ENCODE assay signal across 21 cellular contexts in the genomic region with DNA sequence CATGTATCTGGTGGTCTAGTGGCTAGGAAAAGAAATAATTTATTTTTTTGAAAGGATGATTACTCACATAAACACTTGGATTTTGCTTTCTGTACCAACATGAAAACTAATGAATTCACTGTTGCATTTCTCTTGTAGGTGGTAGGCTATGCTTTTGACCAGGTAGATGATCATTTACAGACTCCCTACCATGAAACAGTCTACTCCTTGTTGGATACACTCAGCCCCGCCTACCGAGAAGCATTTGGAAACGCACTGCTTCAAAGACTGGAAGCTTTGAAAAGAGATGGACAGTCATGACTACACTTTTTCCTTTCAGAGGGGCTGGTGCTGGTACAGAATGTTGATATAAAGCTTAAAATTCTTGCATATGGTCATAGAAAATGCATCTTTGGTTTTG. TPM values are rescaled to one million over a fixed set of nuclear protein-coding genes. Genes with fewer than 3 reads are reported as not detected.
A peak's percentile ranks its signal among the peaks of the same experiment; 100 is the strongest.
DNase-seq lines count a peak whose midpoint lies in the region; ATAC-seq and TF ChIP-seq lines count a peak whose summit lies in the region.
"Had no signal": no experiment of that assay in that cellular context is flagged by ENCODE, and none has a peak within 500 bp of the region (broad histone marks: within the 10 kb centered on the region; RNA-seq: fewer than 3 reads in every experiment).

No MANE protein-coding gene starts in this region.

- DNase-seq in Karpas-422 = no peak
- DNase-seq in body of pancreas = peak in 2 of 4 donors; percentile 18 to 23
- peak; percentile 49 for DNase-seq in left kidney (ENCODE audit: low read depth, low spot score)
- DNase-seq in renal cortical epithelial cell (ENCODE audit: low read depth) = peak; percentile 46
- no peak for DNase-seq in hepatic stellate cell (ENCODE audit: low spot score)
- no peak for DNase-seq in DMS53 treated with DMSO at 0.1 percent for 48 hours (lab: John Stamatoyannopoulos, UW; ENCODE audit: unreplicated experiment)
- no peak for DNase-seq in left lobe of liver (ENCODE audit: low spot score)
- DNase-seq in NCI-H146 treated with DMSO at 0.1 percent for 48 hours (lab: John Stamatoyannopoulos, UW; ENCODE audit: unreplicated experiment) = no peak
- DNase-seq: 8988T; AML-193; Caco-2; Calu3; CD4-positive, alpha-beta T cell; CD8-positive, alpha-beta T cell; DMS79; DND-41; EL; GDM1 had no signal

- H3K4me3 ChIP-seq in Karpas-422 (ENCODE audit: low read length) (no peak overlapping the region), body of pancreas (no peak overlapping the region)
- H3K4me3 ChIP-seq: BLaER1 treated with 17β-estradiol and CSF1 and Interleukin-3, amounts not matched to agents 10 nM and 100 nM; GM12878 had no signal

- H3K36me3 ChIP-seq in Karpas-422 (ENCODE audit: insufficient read depth, low read length) (peaks cover 29% of the 10 kb centered on the region), body of pancreas (replicated peaks in 1 of 2; ENCODE audit: insufficient read depth in 1 of 2, low read depth in 2 of 2) (peaks cover 0 to 3% of the 10 kb centered on the region in 2 donors)

- no peaks in the 10 kb centered on the region for H4K20me1 ChIP-seq in Karpas-422 (ENCODE audit: insufficient read depth, low read depth, low read length)

- H3K9me3 ChIP-seq in Karpas-422 (ENCODE audit: low read length) (no peaks in the 10 kb centered on the region), body of pancreas (no peaks in the 10 kb centered on the region)
- H3K9me3 ChIP-seq: BLaER1 treated with 17β-estradiol and CSF1 and Interleukin-3, amounts not matched to agents 10 nM and 100 nM; Caco-2 had no signal

- H3K79me2 ChIP-seq in Karpas-422 (ENCODE audit: low read length) = peaks cover 17% of the 10 kb centered on the region

- 56 to 89% methylated on average over 3 of the region's 3 CpGs for WGBS in body of pancreas, 2 donors

- H3K4me2 ChIP-seq in Karpas-422 (ENCODE audit: low read depth, low read length, poor library complexity, severe bottlenecking) = no peak overlapping the region
- H3K4me2 ChIP-seq: BLaER1 treated with 17β-estradiol and CSF1 and Interleukin-3, amounts not matched to agents 10 nM and 100 nM had no signal

- H3K27me3 ChIP-seq in Karpas-422 (ENCODE audit: low read length) (no peaks in the 10 kb centered on the region), body of pancreas (no peaks in the 10 kb centered on the region)

- H3K9me2 ChIP-seq in Karpas-422 (replicated peaks; ENCODE audit: insufficient read depth, low read length) = no peaks in the 10 kb centered on the region

- no peak for TF ChIP-seq POLR2A in body of pancreas (IDR thresholded peaks at IDR 0.05)

- H3K4me1 ChIP-seq in Karpas-422 (ENCODE audit: low read length) = peaks cover 65% of the 10 kb centered on the region
- H3K4me1 ChIP-seq in body of pancreas = peaks cover under 1% of the 10 kb centered on the region

- intact Hi-C loops in body of pancreas (cut with DNase I) = no loop called here

- peak; percentile 64 for ATAC-seq in body of pancreas
- no peak for ATAC-seq in left lobe of liver
- ATAC-seq: CD8-positive, alpha-beta T cell; GM12878 had no signal

- no peak overlapping the region for H3K9ac ChIP-seq in Karpas-422 (ENCODE audit: low read length)
- H3K9ac ChIP-seq: BLaER1 treated with 17β-estradiol and CSF1 and Interleukin-3, amounts not matched to agents 10 nM and 100 nM had no signal

- peak overlapping the region; percentile 13 for H3K27ac ChIP-seq in Karpas-422 (ENCODE audit: low read length)
- peak overlapping the region in 1 of 4 donors; percentile 46 for H3K27ac ChIP-seq in body of pancreas
- H3K27ac ChIP-seq: BLaER1 treated with 17β-estradiol and CSF1 and Interleukin-3, amounts not matched to agents 10 nM and 100 nM; C4-2B had no signal

- TF ChIP-seq CTCF in body of pancreas (IDR thresholded peaks at IDR 0.05) = no peak

- no peak overlapping the region for H2AFZ ChIP-seq in Karpas-422 (ENCODE audit: low read length)

RNA-seq across cellular contexts. Expression of a gene that starts 6.5 kb away (rescaled TPM):
- 4.7 and 9.5 TPM in 2 replicates for total RNA-seq in Karpas-422 (2014; rRNA removed; shearing (Covaris generic); ENCODE audit: low replicate concordance)
- total RNA-seq in body of pancreas = 1 to 10 TPM; 1.6 to 4.3 TPM
- total RNA-seq in renal cortical epithelial cell = 8.2 and 17.3 TPM in 2 replicates
- total RNA-seq in left lobe of liver = 0.98 TPM
- total RNA-seq: CD4-positive, alpha-beta T cell; CD8-positive, alpha-beta T cell had no signal

RNA-seq across cellular contexts. Expression of a gene that starts 22.1 kb away (rescaled TPM):
- 20.5 and 53.3 TPM in 2 replicates for total RNA-seq in Karpas-422 (2014; rRNA removed; shearing (Covaris generic); ENCODE audit: low replicate concordance)
- total RNA-seq in body of pancreas = 10 to 100 TPM in 1 of 2 donors, 1 to 10 TPM in 1; 8.0 to 11.2 TPM
- 98.8 and 253 TPM in 2 replicates for total RNA-seq in renal cortical epithelial cell
- total RNA-seq in left lobe of liver = 12.7 TPM

RNA-seq across cellular contexts. Expression of a gene that starts 22.2 kb away (rescaled TPM):
- total RNA-seq in Karpas-422 (2014; rRNA removed; shearing (Covaris generic); ENCODE audit: low replicate concordance) = 53.9 and 60.8 TPM in 2 replicates
- 10 to 100 TPM; 26.2 to 51.7 TPM for total RNA-seq in body of pancreas
- 9.7 and 27.2 TPM in 2 replicates for total RNA-seq in renal cortical epithelial cell
- 15.6 TPM for total RNA-seq in left lobe of liver

Comparison
In these comparisons a context has a peak if more than half of its experiments do, and no peak if none do; other contexts are left out.
1. DNase-seq: peak in left kidney (single experiment) and renal cortical epithelial cell (single experiment); none in Karpas-422 (single experiment), hepatic stellate cell (single experiment), DMS53 treated with DMSO at 0.1 percent for 48 hours (single experiment), left lobe of liver (single experiment) and NCI-H146 treated with DMSO at 0.1 percent for 48 hours (single experiment).